Comparison of ENCODE assay signal across 1 cellular context in genomic region chr3:48472673-48472922, GRCh38.
TF ChIP-seq lines count a peak whose summit lies in the region.

No MANE protein-coding gene starts in this region.

TF ChIP-seq in HEK293, 187 proteins besides CTCF, POLR2A, EP300 and RAD21 (continued from another document):
- TF ChIP-seq ZBTB49 (tag by site-specific recombination; IDR thresholded peaks at IDR 0.05; ENCODE audit: low read depth) (no peak), ZSCAN5A (tag by site-specific recombination; IDR thresholded peaks at IDR 0.05) (no peak), KLF1 (tag by site-specific recombination; IDR thresholded peaks at IDR 0.05) (no peak), ZNF266 (tag by site-specific recombination; IDR thresholded peaks at IDR 0.05; ENCODE audit: low read depth) (no peak), ZNF777 (tag by site-specific recombination; IDR thresholded peaks at IDR 0.05; ENCODE audit: borderline replicate concordance) (no peak), ZBTB7A (tag by site-specific recombination; IDR thresholded peaks at IDR 0.05; ENCODE audit: low read depth) (no peak), ZNF426 (tag by site-specific recombination; IDR thresholded peaks at IDR 0.05) (no peak), HOXD13 (CRISPR knock-in tag; IDR thresholded peaks at IDR 0.05; ENCODE audit: borderline replicate concordance) (no peak), ZNF169 (tag by site-specific recombination; IDR thresholded peaks at IDR 0.05) (no peak), ZNF558 (tag by site-specific recombination; IDR thresholded peaks at IDR 0.05) (no peak), ZNF354C (tag by site-specific recombination; IDR thresholded peaks at IDR 0.05; ENCODE audit: borderline replicate concordance, low read depth) (no peak), ZFP69B (tag by site-specific recombination; IDR thresholded peaks at IDR 0.05) (peak; percentile 97), ZNF701 (tag by site-specific recombination; IDR thresholded peaks at IDR 0.05) (no peak), SCRT2 (tag by site-specific recombination; IDR thresholded peaks at IDR 0.05) (peak; percentile 93), ZBTB48 (tag by site-specific recombination; IDR thresholded peaks at IDR 0.05) (no peak; the same call in 1 of the 2 replicates), ZBTB8A (tag by site-specific recombination; IDR thresholded peaks at IDR 0.05) (no peak), SP2 (tag by site-specific recombination; IDR thresholded peaks at IDR 0.05) (no peak), ZNF654 (tag by site-specific recombination; IDR thresholded peaks at IDR 0.05; ENCODE audit: low read depth) (no peak), ZNF585B (tag by site-specific recombination; IDR thresholded peaks at IDR 0.05) (no peak), ZBTB26 (tag by site-specific recombination; optimal IDR thresholded peaks at IDR 0.05) (no peak), ZNF248 (tag by site-specific recombination; IDR thresholded peaks at IDR 0.05) (no peak), ZNF600 (tag by site-specific recombination; IDR thresholded peaks at IDR 0.05) (no peak), SCRT1 (tag by site-specific recombination; IDR thresholded peaks at IDR 0.05; ENCODE audit: borderline replicate concordance) (peak; percentile 36; the same call in 1 of the 2 replicates), ZNF660 (tag by site-specific recombination; IDR thresholded peaks at IDR 0.05) (no peak), GFI1B (tag by site-specific recombination; IDR thresholded peaks at IDR 0.05) (no peak), ZNF785 (tag by site-specific recombination; IDR thresholded peaks at IDR 0.05) (no peak), ZNF26 (tag by site-specific recombination; IDR thresholded peaks at IDR 0.05) (no peak), ZNF830 (tag by site-specific recombination; IDR thresholded peaks at IDR 0.05; ENCODE audit: low read depth) (no peak), ATF2 (tag by site-specific recombination; IDR thresholded peaks at IDR 0.05; ENCODE audit: low read depth) (no peak), ZNF76 (tag by site-specific recombination; IDR thresholded peaks at IDR 0.05; ENCODE audit: borderline replicate concordance, low read depth) (no peak), ZBTB10 (tag by site-specific recombination; IDR thresholded peaks at IDR 0.05) (no peak), ZNF514 (tag by site-specific recombination; IDR thresholded peaks at IDR 0.05) (no peak), ZNF626 (tag by site-specific recombination; IDR thresholded peaks at IDR 0.05) (no peak), ZNF157 (tag by site-specific recombination; IDR thresholded peaks at IDR 0.05) (no peak), ZNF692 (tag by site-specific recombination; IDR thresholded peaks at IDR 0.05) (peak; percentile 99), ZNF658 (tag by site-specific recombination; IDR thresholded peaks at IDR 0.05) (no peak), ZBTB1 (tag by site-specific recombination; IDR thresholded peaks at IDR 0.05) (0 out of 2 replicates have a peak, but pooled peaks have one; percentile 7), OSR2 (tag by site-specific recombination; IDR thresholded peaks at IDR 0.05) (no peak)
- TF ChIP-seq, protein P1, sequence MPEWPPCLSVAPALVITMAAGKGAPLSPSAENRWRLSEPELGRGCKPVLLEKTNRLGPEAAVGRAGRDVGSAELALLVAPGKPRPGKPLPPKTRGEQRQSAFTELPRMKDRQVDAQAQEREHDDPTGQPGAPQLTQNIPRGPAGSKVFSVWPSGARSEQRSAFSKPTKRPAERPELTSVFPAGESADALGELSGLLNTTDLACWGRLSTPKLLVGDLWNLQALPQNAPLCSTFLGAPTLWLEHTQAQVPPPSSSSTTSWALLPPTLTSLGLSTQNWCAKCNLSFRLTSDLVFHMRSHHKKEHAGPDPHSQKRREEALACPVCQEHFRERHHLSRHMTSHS (tag by site-specific recombination; IDR thresholded peaks at IDR 0.05) = no peak
- TF ChIP-seq, protein P2, sequence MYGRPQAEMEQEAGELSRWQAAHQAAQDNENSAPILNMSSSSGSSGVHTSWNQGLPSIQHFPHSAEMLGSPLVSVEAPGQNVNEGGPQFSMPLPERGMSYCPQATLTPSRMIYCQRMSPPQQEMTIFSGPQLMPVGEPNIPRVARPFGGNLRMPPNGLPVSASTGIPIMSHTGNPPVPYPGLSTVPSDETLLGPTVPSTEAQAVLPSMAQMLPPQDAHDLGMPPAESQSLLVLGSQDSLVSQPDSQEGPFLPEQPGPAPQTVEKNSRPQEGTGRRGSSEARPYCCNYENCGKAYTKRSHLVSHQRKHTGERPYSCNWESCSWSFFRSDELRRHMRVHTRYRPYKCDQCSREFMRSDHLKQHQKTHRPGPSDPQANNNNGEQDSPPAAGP (tag by site-specific recombination; IDR thresholded peaks at IDR 0.05) = 0 out of 2 replicates have a peak, but pooled peaks have one; percentile 19
- TF ChIP-seq, protein P3, sequence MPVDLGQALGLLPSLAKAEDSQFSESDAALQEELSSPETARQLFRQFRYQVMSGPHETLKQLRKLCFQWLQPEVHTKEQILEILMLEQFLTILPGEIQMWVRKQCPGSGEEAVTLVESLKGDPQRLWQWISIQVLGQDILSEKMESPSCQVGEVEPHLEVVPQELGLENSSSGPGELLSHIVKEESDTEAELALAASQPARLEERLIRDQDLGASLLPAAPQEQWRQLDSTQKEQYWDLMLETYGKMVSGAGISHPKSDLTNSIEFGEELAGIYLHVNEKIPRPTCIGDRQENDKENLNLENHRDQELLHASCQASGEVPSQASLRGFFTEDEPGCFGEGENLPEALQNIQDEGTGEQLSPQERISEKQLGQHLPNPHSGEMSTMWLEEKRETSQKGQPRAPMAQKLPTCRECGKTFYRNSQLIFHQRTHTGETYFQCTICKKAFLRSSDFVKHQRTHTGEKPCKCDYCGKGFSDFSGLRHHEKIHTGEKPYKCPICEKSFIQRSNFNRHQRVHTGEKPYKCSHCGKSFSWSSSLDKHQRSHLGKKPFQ (tag by site-specific recombination; IDR thresholded peaks at IDR 0.05) = no peak
